1 cellular context compared by ENCODE assay signal in the genomic region with DNA sequence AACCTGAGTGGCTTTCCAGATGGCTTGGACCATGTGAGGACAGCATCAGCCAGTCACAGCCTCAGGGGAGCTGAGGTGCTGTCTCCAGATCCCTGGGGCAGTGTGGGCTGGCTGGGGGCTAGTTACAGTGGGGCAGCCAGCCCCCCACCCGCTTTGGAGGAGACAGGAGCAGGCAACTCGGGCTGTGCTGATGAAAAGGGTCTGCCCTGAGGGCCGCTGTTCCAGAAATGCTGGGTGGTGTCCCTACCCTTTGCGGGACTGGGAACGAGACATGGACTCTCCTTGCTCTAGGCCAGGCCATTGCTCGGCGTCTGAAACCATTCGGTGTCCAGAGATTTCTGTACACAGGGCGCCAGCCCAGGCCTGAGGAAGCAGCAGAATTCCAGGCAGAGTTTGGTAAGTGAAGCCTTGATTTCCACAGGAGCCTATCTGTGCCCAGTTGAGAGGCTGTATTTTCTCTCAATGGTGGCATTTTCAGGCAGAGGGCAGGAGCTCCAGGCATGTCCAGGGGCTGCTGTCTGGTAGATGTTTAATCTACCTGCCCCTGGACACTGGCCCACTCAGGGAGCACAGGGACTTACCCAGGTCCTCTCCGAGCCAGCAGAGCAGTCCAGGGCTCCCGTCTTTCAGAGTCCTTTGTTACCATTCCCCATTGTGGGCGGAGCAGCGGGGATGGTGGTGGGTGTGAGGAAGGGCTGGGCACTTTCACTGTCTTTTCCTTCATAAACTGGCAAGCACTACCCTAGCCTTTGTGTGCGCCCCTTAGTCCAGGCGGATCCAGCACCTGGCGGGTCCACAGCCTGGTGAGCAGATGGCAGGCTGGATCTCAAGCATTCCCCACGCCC.
TF ChIP-seq lines count a peak whose summit lies in the region.

No MANE protein-coding gene starts in this region.

TF ChIP-seq in HepG2, 621 proteins besides CTCF, POLR2A, EP300 and RAD21:
- TF ChIP-seq, protein P1, sequence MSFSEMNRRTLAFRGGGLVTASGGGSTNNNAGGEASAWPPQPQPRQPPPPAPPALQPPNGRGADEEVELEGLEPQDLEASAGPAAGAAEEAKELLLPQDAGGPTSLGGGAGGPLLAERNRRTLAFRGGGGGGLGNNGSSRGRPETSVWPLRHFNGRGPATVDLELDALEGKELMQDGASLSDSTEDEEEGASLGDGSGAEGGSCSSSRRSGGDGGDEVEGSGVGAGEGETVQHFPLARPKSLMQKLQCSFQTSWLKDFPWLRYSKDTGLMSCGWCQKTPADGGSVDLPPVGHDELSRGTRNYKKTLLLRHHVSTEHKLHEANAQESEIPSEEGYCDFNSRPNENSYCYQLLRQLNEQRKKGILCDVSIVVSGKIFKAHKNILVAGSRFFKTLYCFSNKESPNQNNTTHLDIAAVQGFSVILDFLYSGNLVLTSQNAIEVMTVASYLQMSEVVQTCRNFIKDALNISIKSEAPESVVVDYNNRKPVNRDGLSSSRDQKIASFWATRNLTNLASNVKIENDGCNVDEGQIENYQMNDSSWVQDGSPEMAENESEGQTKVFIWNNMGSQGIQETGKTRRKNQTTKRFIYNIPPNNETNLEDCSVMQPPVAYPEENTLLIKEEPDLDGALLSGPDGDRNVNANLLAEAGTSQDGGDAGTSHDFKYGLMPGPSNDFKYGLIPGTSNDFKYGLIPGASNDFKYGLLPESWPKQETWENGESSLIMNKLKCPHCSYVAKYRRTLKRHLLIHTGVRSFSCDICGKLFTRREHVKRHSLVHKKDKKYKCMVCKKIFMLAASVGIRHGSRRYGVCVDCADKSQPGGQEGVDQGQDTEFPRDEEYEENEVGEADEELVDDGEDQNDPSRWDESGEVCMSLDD (CRISPR knock-in tag; IDR thresholded peaks at IDR 0.05; ENCODE audit: borderline replicate concordance): no peak
- TF ChIP-seq AGO2 (optimal IDR thresholded peaks at IDR 0.05; ENCODE audit: low read depth, low read length): peak; percentile 44
- no peak for TF ChIP-seq SMARCE1 (IDR thresholded peaks at IDR 0.05; ENCODE audit: borderline replicate concordance)
